ENCODE assay signal across 9 cellular contexts in genomic region chr17:48909796-48910195, GRCh38. TPM values are rescaled to one million over a fixed set of nuclear protein-coding genes. Genes with fewer than 3 reads are reported as not detected.
A peak's percentile ranks its signal among the peaks of the same experiment; 100 is the strongest.
DNase-seq lines count a peak whose midpoint lies in the region; ATAC-seq lines count a peak whose summit lies in the region.
"Had no signal": no experiment of that assay in that cellular context is flagged by ENCODE, and none has a peak within 500 bp of the region (broad histone marks: within the 10 kb centered on the region; RNA-seq: fewer than 3 reads in every experiment).

No MANE protein-coding gene starts in this region.

- no peak for DNase-seq in activated naive CD4-positive, alpha-beta T cell treated with anti-CD3 and anti-CD28 coated beads for 36 hours
- DNase-seq in activated naive CD4-positive, alpha-beta T cell treated with anti-CD3 and anti-CD28 coated beads, Interleukin-2, amount 50 U/mL, for 16 hours: no peak
- DNase-seq in amniotic epithelial cell (ENCODE audit: low read depth) (peak; percentile 38), iris pigment epithelial cell (ENCODE audit: low read depth) (peak; percentile 39), NCI-H2171 treated with DMSO at 0.1 percent for 48 hours (lab: John Stamatoyannopoulos, UW) (no peak), posterior cingulate gyrus (no peak)
- DNase-seq: DMS 273 treated with DMSO at 0.1 percent for 48 hours had no signal

- peak overlapping the region; percentile 92 for H3K27ac ChIP-seq in temporal lobe (ENCODE audit: low read depth, low read length)

- no peaks in the 10 kb centered on the region for H3K27me3 Mint-ChIP-seq in activated naive CD4-positive, alpha-beta T cell treated with anti-CD3 and anti-CD28 coated beads for 36 hours (ENCODE audit: low read depth)

- ATAC-seq in GM19463 (IDR thresholded peaks at IDR 0.05; ENCODE audit: unreplicated experiment): no peak

- H3K9me3 Mint-ChIP-seq in activated naive CD4-positive, alpha-beta T cell treated with anti-CD3 and anti-CD28 coated beads for 36 hours: no peaks in the 10 kb centered on the region

- CTCF ChIA-PET in activated naive CD4-positive, alpha-beta T cell treated with anti-CD3 and anti-CD28 coated beads for 36 hours (lab: Charles Lee): no interaction called here

- H3K4me3 Mint-ChIP-seq in activated naive CD4-positive, alpha-beta T cell treated with anti-CD3 and anti-CD28 coated beads for 36 hours: peak overlapping the region; percentile 88

- peak overlapping the region; percentile 89 for H3K27ac Mint-ChIP-seq in activated naive CD4-positive, alpha-beta T cell treated with anti-CD3 and anti-CD28 coated beads for 36 hours

- H3K4me1 Mint-ChIP-seq in activated naive CD4-positive, alpha-beta T cell treated with anti-CD3 and anti-CD28 coated beads for 36 hours (ENCODE audit: low read depth): peaks cover 60% of the 10 kb centered on the region

- H3K36me3 Mint-ChIP-seq in activated naive CD4-positive, alpha-beta T cell treated with anti-CD3 and anti-CD28 coated beads for 36 hours (ENCODE audit: low read depth): peaks cover 36% of the 10 kb centered on the region

- intact Hi-C loops in activated naive CD4-positive, alpha-beta T cell treated with anti-CD3 and anti-CD28 coated beads for 36 hours (cut with micrococcal nuclease): loop anchor here (2.0 kb wide), 1 partner anchor 79 kb away; the partner anchor contains the start of gene CALCOCO2
- intact Hi-C loops in posterior cingulate gyrus (cut with DNase I): loop anchor here (2.0 kb wide), 1 partner anchor 35 kb away; the partner anchor contains the start of gene SNF8

RNA-seq across cellular contexts. Expression of gene UBE2Z, which starts 1.6 kb away (rescaled TPM):
- total RNA-seq in activated naive CD4-positive, alpha-beta T cell treated with anti-CD3 and anti-CD28 coated beads for 36 hours: 10 to 100 TPM; 76.1 to 76.9 TPM
- 38.4 TPM for total RNA-seq in temporal lobe

RNA-seq across cellular contexts. Expression of gene ATP5MC1, which starts 17.2 kb away (rescaled TPM):
- 100 to 1,000 TPM; 144 to 149 TPM for total RNA-seq in activated naive CD4-positive, alpha-beta T cell treated with anti-CD3 and anti-CD28 coated beads for 36 hours
- total RNA-seq in temporal lobe: 19.2 TPM

RNA-seq across cellular contexts. Expression of gene SNF8, which starts 34.8 kb away (rescaled TPM):
- 10 to 100 TPM; 90.3 to 96.3 TPM for total RNA-seq in activated naive CD4-positive, alpha-beta T cell treated with anti-CD3 and anti-CD28 coated beads for 36 hours
- 32.0 TPM for total RNA-seq in temporal lobe

RNA-seq across cellular contexts. Expression of gene GIP, which starts 58.6 kb away (rescaled TPM):
- not detected for total RNA-seq in activated naive CD4-positive, alpha-beta T cell treated with anti-CD3 and anti-CD28 coated beads for 36 hours
- total RNA-seq in temporal lobe: not detected

Comparison
In these comparisons a context has a peak if more than half of its experiments do, and no peak if none do; other contexts are left out.
1. DNase-seq: peak in amniotic epithelial cell (single experiment) and iris pigment epithelial cell (single experiment); none in activated naive CD4-positive, alpha-beta T cell treated with anti-CD3 and anti-CD28 coated beads for 36 hours (single experiment), activated naive CD4-positive, alpha-beta T cell treated with anti-CD3 and anti-CD28 coated beads, Interleukin-2, amount 50 U/mL, for 16 hours (single experiment), NCI-H2171 treated with DMSO at 0.1 percent for 48 hours (single experiment) and posterior cingulate gyrus (0 of 10).